In genomic region chr2:219331560-219332213, GRCh38 we compare ENCODE assay signal across 11 cellular contexts. TPM values are rescaled to one million over a fixed set of nuclear protein-coding genes. Genes with fewer than 3 reads are reported as not detected.
A peak's percentile ranks its signal among the peaks of the same experiment; 100 is the strongest.
DNase-seq lines count a peak whose midpoint lies in the region; ATAC-seq, FAIRE-seq and TF ChIP-seq lines count a peak whose summit lies in the region.
"Had no signal": no experiment of that assay in that cellular context is flagged by ENCODE, and none has a peak within 500 bp of the region (broad histone marks: within the 10 kb centered on the region; RNA-seq: fewer than 3 reads in every experiment).

No MANE protein-coding gene starts in this region.

- BruUV-seq in K562 (replicated peaks; lab: Mats Ljungman, UMichigan) (no TSS peak), Calu3 (replicated peaks; lab: Mats Ljungman, UMichigan) (no TSS peak)

- ATAC-seq in K562, result peak; percentile 94

- FAIRE-seq in K562 (lab: Jason Lieb, UNC), result no peak

- in situ Hi-C loops in K562 (cut with MboI), result no loop called here
- in situ Hi-C loops in transverse colon (cut with MboI; ENCODE audit: low pct_ligation_motif_present in 1 of 4, low pct_unique_long_range_greater_than_20kb in 1 of 4, low sequenced_read_pairs in 3 of 4), result no loop called here

- TF ChIP-seq POLR2A in K562 (conservative IDR thresholded peaks at IDR 0.05) (no peak), transverse colon (IDR thresholded peaks at IDR 0.05) (no peak), Peyer's patch (IDR thresholded peaks at IDR 0.05) (no peak)

- no peaks in the 10 kb centered on the region for H3K9me1 ChIP-seq in K562 (ENCODE audit: control insufficient read depth, insufficient read depth, low read length)

- TF ChIP-seq RAD21 in K562 (CRISPR knock-in tag; conservative IDR thresholded peaks at IDR 0.05 in 1 of 2, IDR thresholded peaks at IDR 0.05 in 1 of 2), result no peak

- no peaks in the 10 kb centered on the region for H3K4me1 Mint-ChIP-seq in Calu3 (ENCODE audit: low read depth, unreplicated experiment)

- H3K27ac ChIP-seq in K562 (ENCODE audit: extremely low read depth, low read depth, low read length), result no peak overlapping the region
- H3K27ac ChIP-seq in transverse colon, result no peak overlapping the region
- H3K27ac ChIP-seq in Peyer's patch, result no peak overlapping the region
- H3K27ac ChIP-seq: parathyroid adenoma, VCaP had no signal

- no peak overlapping the region for H3K27ac Mint-ChIP-seq in Calu3 (ENCODE audit: unreplicated experiment)

- TF ChIP-seq EP300 in K562 (IDR thresholded peaks at IDR 0.05; ENCODE audit: low read length) (no peak), transverse colon (IDR thresholded peaks at IDR 0.05; ENCODE audit: low read depth) (no peak)

- H3K4me1 ChIP-seq in K562 (replicated peaks in 1 of 2; ENCODE audit: control insufficient read depth in 2 of 2, insufficient read depth in 2 of 2, low read length in 2 of 2) (peaks cover 0 to 13% of the 10 kb centered on the region in 2 experiments; a peak in 1 of 5 replicates), transverse colon (no peaks in the 10 kb centered on the region), Peyer's patch (no peaks in the 10 kb centered on the region)
- H3K4me1 ChIP-seq: parathyroid adenoma had no signal

- H2AFZ ChIP-seq in K562 (ENCODE audit: low read depth, low read length), result no peak overlapping the region

- no peaks in the 10 kb centered on the region for H3K36me3 Mint-ChIP-seq in Calu3 (ENCODE audit: insufficient read depth, unreplicated experiment)

- no peaks in the 10 kb centered on the region for H3K9me3 Mint-ChIP-seq in Calu3 (ENCODE audit: low read depth, unreplicated experiment)

- DNase-seq in activated T-cell treated with anti-CD3 and anti-CD28 coated beads, Interleukin-2, amount 50 U/mL, for 48 hours, result peak; percentile 43 to 45
- DNase-seq in activated T-cell treated with anti-CD3 and anti-CD28 coated beads for 4 hours, result no peak
- peak; percentile 58 to 76 (median 67) for DNase-seq in K562 (ENCODE audit: extremely low read depth in 1 of 4, low spot score in 3 of 4)
- peak; percentile 83 for DNase-seq in islet precursor cell
- DNase-seq in transverse colon, result peak; percentile 11
- DNase-seq in Calu3, result no peak
- DNase-seq in cerebellar cortex (ENCODE audit: low spot score), result no peak
- no peak for DNase-seq in Peyer's patch
- DNase-seq: AML-193 had no signal

- TF ChIP-seq CTCF in K562 (IDR thresholded peaks at IDR 0.05 in 2 of 3, conservative IDR thresholded peaks at IDR 0.05 in 1 of 3; ENCODE audit: insufficient read depth in 2 of 3, low read depth in 1 of 3, low read length in 3 of 3) (no peak), transverse colon (IDR thresholded peaks at IDR 0.05) (no peak), Calu3 (IDR thresholded peaks at IDR 0.05; ENCODE audit: unreplicated experiment) (no peak), Peyer's patch (IDR thresholded peaks at IDR 0.05) (no peak)

- H3K9me3 ChIP-seq in K562 (replicated peaks; ENCODE audit: control insufficient read depth, insufficient read depth, low read depth, low read length) (no peaks in the 10 kb centered on the region), transverse colon (no peaks in the 10 kb centered on the region), Peyer's patch (peaks cover 0 to 8% (median 0%) of the 10 kb centered on the region in 4 donors)

- intact Hi-C loops in K562 (cut with micrococcal nuclease) (no loop called here), transverse colon (cut with DNase I; ENCODE audit: low total_unique reads) (no loop called here), Calu3 (cut with micrococcal nuclease; ENCODE audit: unreplicated experiment) (no loop called here)

- peaks cover 0 to 22% of the 10 kb centered on the region in 2 experiments; a peak in 2 of 5 replicates for H3K27me3 ChIP-seq in K562 (ENCODE audit: control insufficient read depth in 2 of 2, insufficient read depth in 2 of 2, low read length in 2 of 2)
- H3K27me3 ChIP-seq in transverse colon, result peaks cover 63% of the 10 kb centered on the region
- peaks cover 0 to 5% of the 10 kb centered on the region in 2 donors for H3K27me3 ChIP-seq in Peyer's patch

- CTCF ChIA-PET in K562 (lab: Yijun Ruan, JAX; ENCODE audit: low intra/inter-chr PET ratio) (no interaction called here), Calu3 (lab: Charles Lee) (interaction anchor here (0.5 kb wide), 1 partner anchor 325 kb away, joined by 3 read pairs; no protein-coding TSS in a partner anchor)

- no peak overlapping the region for H3K4me3 Mint-ChIP-seq in Calu3 (ENCODE audit: low read depth, unreplicated experiment)

- H4K20me1 ChIP-seq in K562 (replicated peaks; ENCODE audit: control insufficient read depth, insufficient read depth, low read length), result no peaks in the 10 kb centered on the region

- no peaks in the 10 kb centered on the region for H3K79me2 ChIP-seq in K562 (ENCODE audit: control insufficient read depth, insufficient read depth, low read length)
- H3K79me2 ChIP-seq: parathyroid adenoma had no signal

- POLR2A ChIA-PET in K562 (lab: Yijun Ruan, JAX), result no interaction called here

- H3K4me2 ChIP-seq in K562 (ENCODE audit: insufficient read depth, low read length), result no peak overlapping the region

- 25% methylated on average over 10 of the region's 39 CpGs for WGBS in K562 (ENCODE audit: insufficient coverage, low coverage, missing lambda C conversion rate)
- 28 to 57% methylated on average over 4 to 39 of the region's 39 CpGs for WGBS in transverse colon (ENCODE audit: low coverage in 1 of 2), 2 donors

- peaks cover 97% of the 10 kb centered on the region for H3K27me3 Mint-ChIP-seq in Calu3 (ENCODE audit: unreplicated experiment)

- no peaks in the 10 kb centered on the region for H3K36me3 ChIP-seq in K562 (ENCODE audit: control insufficient read depth, insufficient read depth, low read length)
- H3K36me3 ChIP-seq in transverse colon, result no peaks in the 10 kb centered on the region
- no peaks in the 10 kb centered on the region for H3K36me3 ChIP-seq in Peyer's patch

- no peak overlapping the region for H3K4me3 ChIP-seq in K562
- H3K4me3 ChIP-seq in transverse colon, result no peak overlapping the region
- no peak overlapping the region for H3K4me3 ChIP-seq in Peyer's patch

- no peak overlapping the region for H3K9ac ChIP-seq in K562 (ENCODE audit: insufficient read depth in 1 of 2, low read depth in 2 of 2, low read length in 2 of 2)
- H3K9ac ChIP-seq: parathyroid adenoma had no signal

RNA-seq across cellular contexts. Expression of gene RESP18, which starts 0.9 kb away (rescaled TPM):
- total RNA-seq in K562 (2011; cell fraction: chromatin; rRNA removed; ENCODE audit: low replicate concordance), result not detected in 2 replicates
- total RNA-seq in K562 (2011; cell fraction: nucleolus; rRNA removed), result not detected in 2 replicates
- total RNA-seq in K562 (2011; cell fraction: nucleoplasm; rRNA removed), result not detected in 2 replicates
- total RNA-seq in K562 (2014; rRNA removed) (not detected in 2 replicates), K562 (2014; rRNA removed; fragmentation: Illumina TruSeq; extraction: Trizol) (not detected in 2 replicates), K562 (2015; rRNA removed; fragmentation: Illumina TruSeq; extraction: Trizol) (not detected in 2 replicates), K562 (2021) (not detected in 2 replicates), transverse colon (not detected), Calu3 (2022) (not detected in 2 replicates), Peyer's patch (not detected)
- polyA plus RNA-seq in K562 (2011; rRNA removed) (not detected in 2 replicates), K562 (2014; fragmentation: Illumina TruSeq; extraction: Trizol) (not detected in 2 replicates), K562 (2014; fragmentation: Nextera tagmentation; extraction: Ambion mirVana) (not detected), K562 (2014; rRNA removed) (not detected in 2 replicates)
- polyA plus RNA-seq in K562 (2011; cell fraction: cytosol; rRNA removed), result not detected in 2 replicates
- not detected in 2 replicates for polyA plus RNA-seq in K562 (2011; cell fraction: nucleus; rRNA removed)
- polyA plus RNA-seq in K562 (2012), result not detected in 2 replicates
- not detected in 2 replicates for polyA minus RNA-seq in K562 (2011; rRNA and poly(A)+ RNA removed)
- polyA minus RNA-seq in K562 (2011; cell fraction: cytosol; rRNA and poly(A)+ RNA removed), result not detected in 2 replicates
- not detected in 2 replicates for polyA minus RNA-seq in K562 (2011; cell fraction: nucleus; rRNA and poly(A)+ RNA removed)

RNA-seq across cellular contexts. Expression of gene PTPRN, which starts 22.5 kb away (rescaled TPM):
- 7.3 and 20.4 TPM in 2 replicates for total RNA-seq in K562 (2011; cell fraction: chromatin; rRNA removed; ENCODE audit: low replicate concordance)
- 5.5 and 20.2 TPM in 2 replicates for total RNA-seq in K562 (2011; cell fraction: nucleolus; rRNA removed)
- 6.1 and 11.5 TPM in 2 replicates for total RNA-seq in K562 (2011; cell fraction: nucleoplasm; rRNA removed)
- total RNA-seq in K562 (2014; rRNA removed) (0.45 and 0.53 TPM in 2 replicates), K562 (2014; rRNA removed; fragmentation: Illumina TruSeq; extraction: Trizol) (0.03 and 0.25 TPM in 2 replicates), K562 (2015; rRNA removed; fragmentation: Illumina TruSeq; extraction: Trizol) (0.23 and 0.40 TPM in 2 replicates), K562 (2021) (0.67 and 0.71 TPM in 2 replicates), transverse colon (1 to 10 TPM in 3 of 4 donors, under 1 TPM in 1; 0.60 to 2.6 (median 2.1) TPM), Calu3 (2022) (not detected in 2 replicates), Peyer's patch (1 to 10 TPM in 2 of 4 donors, under 1 TPM in 1, not detected in 1; 0.88 to 4.9 (median 2.3) TPM)
- polyA plus RNA-seq in K562 (2011; rRNA removed) (1.2 and 2.4 TPM in 2 replicates), K562 (2014; fragmentation: Illumina TruSeq; extraction: Trizol) (0.30 and 0.93 TPM in 2 replicates), K562 (2014; fragmentation: Nextera tagmentation; extraction: Ambion mirVana) (under 1 TPM in 1 of 2 experiments, not detected in 1; 0.15 TPM), K562 (2014; rRNA removed) (0.98 and 1.3 TPM in 2 replicates)
- 1.2 and 6.3 TPM in 2 replicates for polyA plus RNA-seq in K562 (2011; cell fraction: cytosol; rRNA removed)
- polyA plus RNA-seq in K562 (2011; cell fraction: nucleus; rRNA removed), result 3.5 and 11.2 TPM in 2 replicates
- 1.2 and 1.7 TPM in 2 replicates for polyA plus RNA-seq in K562 (2012)
- 0.90 and 1.6 TPM in 2 replicates for polyA minus RNA-seq in K562 (2011; rRNA and poly(A)+ RNA removed)
- 3.7 and 5.7 TPM in 2 replicates for polyA minus RNA-seq in K562 (2011; cell fraction: cytosol; rRNA and poly(A)+ RNA removed)
- 0.67 and 3.2 TPM in 2 replicates for polyA minus RNA-seq in K562 (2011; cell fraction: nucleus; rRNA and poly(A)+ RNA removed)

RNA-seq across cellular contexts. Expression of gene DNAJB2, which starts 52.5 kb away (rescaled TPM):
- 11.1 and 15.9 TPM in 2 replicates for total RNA-seq in K562 (2011; cell fraction: chromatin; rRNA removed; ENCODE audit: low replicate concordance)
- 9.1 and 10.3 TPM in 2 replicates for total RNA-seq in K562 (2011; cell fraction: nucleolus; rRNA removed)
- total RNA-seq in K562 (2011; cell fraction: nucleoplasm; rRNA removed), result 7.7 and 9.6 TPM in 2 replicates
- total RNA-seq in K562 (2014; rRNA removed), result 1.6 and 1.7 TPM in 2 replicates
- total RNA-seq in K562 (2014; rRNA removed; fragmentation: Illumina TruSeq; extraction: Trizol), result 0.99 and 1.1 TPM in 2 replicates
- total RNA-seq in K562 (2015; rRNA removed; fragmentation: Illumina TruSeq; extraction: Trizol), result 1.7 and 2.1 TPM in 2 replicates
- total RNA-seq in K562 (2021), result 2.5 and 2.8 TPM in 2 replicates
- polyA plus RNA-seq in K562 (2011; rRNA removed), result 2.6 and 8.2 TPM in 2 replicates
- 3.7 and 7.3 TPM in 2 replicates for polyA plus RNA-seq in K562 (2011; cell fraction: cytosol; rRNA removed)
- polyA plus RNA-seq in K562 (2011; cell fraction: nucleus; rRNA removed), result 9.3 and 20.5 TPM in 2 replicates
- 5.0 and 8.5 TPM in 2 replicates for polyA plus RNA-seq in K562 (2012)
- polyA plus RNA-seq in K562 (2014; fragmentation: Illumina TruSeq; extraction: Trizol), result 1.8 and 2.2 TPM in 2 replicates
- polyA plus RNA-seq in K562 (2014; fragmentation: Nextera tagmentation; extraction: Ambion mirVana), result under 1 TPM in 1 of 2 experiments, not detected in 1; 0.08 TPM
- polyA plus RNA-seq in K562 (2014; rRNA removed), result 3.0 and 3.9 TPM in 2 replicates
- 2.0 and 4.1 TPM in 2 replicates for polyA minus RNA-seq in K562 (2011; rRNA and poly(A)+ RNA removed)
- 3.9 and 4.7 TPM in 2 replicates for polyA minus RNA-seq in K562 (2011; cell fraction: cytosol; rRNA and poly(A)+ RNA removed)
- 3.4 and 10.0 TPM in 2 replicates for polyA minus RNA-seq in K562 (2011; cell fraction: nucleus; rRNA and poly(A)+ RNA removed)
- 10 to 100 TPM; 22.7 to 95.0 (median 54.3) TPM for total RNA-seq in transverse colon
- 55.1 and 68.2 TPM in 2 replicates for total RNA-seq in Calu3 (2022)
- total RNA-seq in Peyer's patch, result 10 to 100 TPM; 34.7 to 69.4 (median 58.3) TPM

RNA-seq across cellular contexts. Expression of gene DNPEP, which starts 56.0 kb away (rescaled TPM):
- total RNA-seq in K562 (2011; cell fraction: chromatin; rRNA removed; ENCODE audit: low replicate concordance), result 68.2 and 175 TPM in 2 replicates
- total RNA-seq in K562 (2011; cell fraction: nucleolus; rRNA removed), result 98.4 and 99.9 TPM in 2 replicates
- total RNA-seq in K562 (2011; cell fraction: nucleoplasm; rRNA removed), result 71.9 and 73.9 TPM in 2 replicates
- total RNA-seq in K562 (2014; rRNA removed), result 37.5 and 62.2 TPM in 2 replicates
- total RNA-seq in K562 (2014; rRNA removed; fragmentation: Illumina TruSeq; extraction: Trizol), result 28.3 and 38.1 TPM in 2 replicates
- 44.0 and 45.5 TPM in 2 replicates for total RNA-seq in K562 (2015; rRNA removed; fragmentation: Illumina TruSeq; extraction: Trizol)
- 71.4 and 74.8 TPM in 2 replicates for total RNA-seq in K562 (2021)
- 52.5 and 66.6 TPM in 2 replicates for polyA plus RNA-seq in K562 (2011; rRNA removed)
- 71.9 and 131 TPM in 2 replicates for polyA plus RNA-seq in K562 (2011; cell fraction: cytosol; rRNA removed)
- 108 and 164 TPM in 2 replicates for polyA plus RNA-seq in K562 (2011; cell fraction: nucleus; rRNA removed)
- 78.1 and 85.3 TPM in 2 replicates for polyA plus RNA-seq in K562 (2012)
- 45.2 and 68.1 TPM in 2 replicates for polyA plus RNA-seq in K562 (2014; fragmentation: Illumina TruSeq; extraction: Trizol)
- polyA plus RNA-seq in K562 (2014; fragmentation: Nextera tagmentation; extraction: Ambion mirVana), result 10 to 100 TPM; 34.6 to 53.2 TPM
- 61.3 and 70.4 TPM in 2 replicates for polyA plus RNA-seq in K562 (2014; rRNA removed)
- polyA minus RNA-seq in K562 (2011; rRNA and poly(A)+ RNA removed), result 24.7 and 36.5 TPM in 2 replicates
- polyA minus RNA-seq in K562 (2011; cell fraction: cytosol; rRNA and poly(A)+ RNA removed), result 31.6 and 35.3 TPM in 2 replicates
- polyA minus RNA-seq in K562 (2011; cell fraction: nucleus; rRNA and poly(A)+ RNA removed), result 27.1 and 36.2 TPM in 2 replicates
- 100 to 1,000 TPM in 2 of 4 donors, 10 to 100 TPM in 2; 61.3 to 142 (median 104) TPM for total RNA-seq in transverse colon
- 70.3 and 75.1 TPM in 2 replicates for total RNA-seq in Calu3 (2022)
- 100 to 1,000 TPM in 3 of 4 donors, 10 to 100 TPM in 1; 90.8 to 180 (median 177) TPM for total RNA-seq in Peyer's patch

Comparison
In these comparisons a context has a peak if more than half of its experiments do, and no peak if none do; other contexts are left out.
1. DNase-seq: peak in activated T-cell treated with anti-CD3 and anti-CD28 coated beads, Interleukin-2, amount 50 U/mL, for 48 hours (2 of 2), K562 (4 of 4), islet precursor cell (single experiment) and transverse colon (single experiment); none in activated T-cell treated with anti-CD3 and anti-CD28 coated beads for 4 hours (single experiment), Calu3 (single experiment), cerebellar cortex (single experiment) and Peyer's patch (0 of 3).